ENCODE assay signal across 16 cellular contexts in genomic region chr6:165184192-165184979, GRCh38.
DNase-seq lines count a peak whose midpoint lies in the region; ATAC-seq and TF ChIP-seq lines count a peak whose summit lies in the region.
"Had no signal": no experiment of that assay in that cellular context is flagged by ENCODE, and none has a peak within 500 bp of the region (broad histone marks: within the 10 kb centered on the region; RNA-seq: fewer than 3 reads in every experiment).

No MANE protein-coding gene starts in this region.

- H3K4me1 Mint-ChIP-seq in neural crest cell, result peaks cover 14% of the 10 kb centered on the region
- H3K4me1 Mint-ChIP-seq: activated T-helper 17 cell treated with anti-CD3 and anti-CD28 coated beads, Interleukin-2, amount 50 U/mL, for 72 hours had no signal

- DNase-seq in AG20443 (ENCODE audit: low spot score), result peak; percentile 18
- DNase-seq in NCI-H2029 (lab: John Stamatoyannopoulos, UW), result peak; percentile 46
- DNase-seq in fibroblast of mammary gland (ENCODE audit: low read depth), result peak; percentile 74
- DNase-seq in neural crest cell (ENCODE audit: low read depth, low spot score), result no peak
- no peak for DNase-seq in G401 (ENCODE audit: low spot score)
- no peak for DNase-seq in NCI-H526 (lab: John Stamatoyannopoulos, UW)
- DNase-seq: body of pancreas, Kasumi-1, lower lobe of right lung, NCI-H2171, uterus had no signal

- TF ChIP-seq CTCF in fibroblast of mammary gland (conservative IDR thresholded peaks at IDR 0.05; ENCODE audit: control insufficient read depth, insufficient read depth, low read depth, low read length), result no peak
- no peak for TF ChIP-seq CTCF in neural crest cell (conservative IDR thresholded peaks at IDR 0.05)

- no peak overlapping the region for H3K4me3 ChIP-seq in fibroblast of mammary gland (ENCODE audit: control insufficient read depth, low read depth, low read length)
- H3K4me3 ChIP-seq: body of pancreas, GM12878, lower lobe of right lung, uterus had no signal

- no peaks in the 10 kb centered on the region for H3K27me3 Mint-ChIP-seq in neural crest cell (ENCODE audit: low read depth)
- H3K27me3 Mint-ChIP-seq: activated T-helper 17 cell treated with anti-CD3 and anti-CD28 coated beads, Interleukin-2, amount 50 U/mL, for 72 hours had no signal

- H3K27ac Mint-ChIP-seq in neural crest cell (ENCODE audit: unreplicated experiment), result peak overlapping the region; percentile 6
- H3K27ac Mint-ChIP-seq: activated T-helper 17 cell treated with anti-CD3 and anti-CD28 coated beads, Interleukin-2, amount 50 U/mL, for 72 hours; T-helper 2 cell treated with Interferon-gamma antibody and Interleukin-4, amounts not matched to agents 5 μg/mL and 100 μg/mL, for 36 hours had no signal

- in situ Hi-C loops in G401 (cut with HindIII; ENCODE audit: low sequenced_read_pairs), result no loop called here

- peaks cover 8% of the 10 kb centered on the region for H3K36me3 Mint-ChIP-seq in neural crest cell (ENCODE audit: low read depth)

- H3K9me3 Mint-ChIP-seq in neural crest cell, result peaks cover 11% of the 10 kb centered on the region
- H3K9me3 Mint-ChIP-seq: activated T-helper 17 cell treated with anti-CD3 and anti-CD28 coated beads, Interleukin-2, amount 50 U/mL, for 72 hours had no signal

- ATAC-seq in GM21360 (IDR thresholded peaks at IDR 0.05; ENCODE audit: unreplicated experiment) (no peak), HG02759 (IDR thresholded peaks at IDR 0.05; ENCODE audit: unreplicated experiment) (no peak)
- ATAC-seq: activated T-helper 17 cell treated with anti-CD3 and anti-CD28 coated beads, Interleukin-2, amount 50 U/mL, for 72 hours; body of pancreas; GM12878 had no signal

- no peak overlapping the region for H3K4me3 Mint-ChIP-seq in neural crest cell
- H3K4me3 Mint-ChIP-seq: activated T-helper 17 cell treated with anti-CD3 and anti-CD28 coated beads, Interleukin-2, amount 50 U/mL, for 72 hours; T-helper 2 cell treated with Interferon-gamma antibody and Interleukin-4, amounts not matched to agents 5 μg/mL and 100 μg/mL, for 36 hours had no signal

Comparison
In these comparisons a context has a peak if more than half of its experiments do, and no peak if none do; other contexts are left out.
1. DNase-seq: peak in AG20443 (single experiment), NCI-H2029 (single experiment) and fibroblast of mammary gland (single experiment); none in neural crest cell (single experiment), G401 (single experiment) and NCI-H526 (0 of 2).